ENCODE assay signal across 18 cellular contexts in the genomic region with DNA sequence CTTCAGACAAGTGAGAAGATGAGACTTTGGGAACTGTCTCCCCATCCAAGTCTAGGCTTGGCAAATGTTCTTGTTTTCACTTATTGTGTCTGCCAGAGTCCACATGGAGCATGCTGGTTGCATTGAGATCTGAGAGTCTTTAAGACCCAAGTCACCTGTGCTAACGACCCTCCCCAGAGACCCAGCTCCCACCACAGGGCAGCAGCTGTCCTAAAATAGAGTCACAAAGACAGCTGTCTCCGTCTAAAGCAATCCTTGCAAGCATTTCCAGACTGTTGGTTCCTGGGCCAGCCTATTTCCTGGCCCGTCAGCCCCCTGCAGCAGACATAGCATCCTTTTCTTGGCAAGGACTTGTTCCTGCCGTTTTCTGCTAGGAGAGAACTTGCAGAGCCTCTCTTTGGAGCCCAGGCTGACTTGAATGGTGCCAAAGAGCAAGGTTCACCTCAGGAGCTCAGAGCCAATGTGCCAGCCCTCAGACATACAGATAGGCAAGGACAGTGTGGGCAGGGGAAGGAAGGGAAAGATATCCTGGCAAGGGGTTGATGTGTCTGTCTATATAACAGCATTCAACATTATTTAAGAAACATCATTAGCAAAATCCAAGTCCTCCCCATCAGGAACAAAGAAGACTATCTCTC. TPM values are rescaled to one million over a fixed set of nuclear protein-coding genes. Genes with fewer than 3 reads are reported as not detected.
"Had no signal": no experiment of that assay in that cellular context is flagged by ENCODE, and none has a peak within 500 bp of the region (broad histone marks: within the 10 kb centered on the region; RNA-seq: fewer than 3 reads in every experiment).

No MANE protein-coding gene starts in this region.

- H3K4me1 Mint-ChIP-seq: activated B cell treated with CpG ODN at 0.5 μM for 24 hours; activated CD4-positive, alpha-beta T cell treated with anti-CD3 and anti-CD28 coated beads, Interleukin-2, amount 10 ng/mL, durations not matched to agents 24 days and 14 days; activated naive CD8-positive, alpha-beta T cell treated with anti-CD3 and anti-CD28 coated beads for 36 hours; stimulated activated memory B cell treated with anti-CD40 and anti-IgM and Interleukin-4, amounts not matched to agents 10 μg/mL and 1 μg/mL and 100 μg/mL, for 72 hours had no signal

- H3K4me3 Mint-ChIP-seq: activated B cell treated with CpG ODN at 0.5 μM for 24 hours; activated CD4-positive, alpha-beta T cell treated with anti-CD3 and anti-CD28 coated beads, Interleukin-2, amount 10 ng/mL, durations not matched to agents 24 days and 14 days; activated naive CD8-positive, alpha-beta T cell treated with anti-CD3 and anti-CD28 coated beads for 36 hours; activated T-cell treated with anti-CD3 and anti-CD28 coated beads, Interleukin-2, amount 50 U/mL, for 72 hours; stimulated activated memory B cell treated with anti-CD40 and anti-IgM and Interleukin-4, amounts not matched to agents 10 μg/mL and 1 μg/mL and 100 μg/mL, for 72 hours; T-helper 2 cell treated with Interferon-gamma antibody and Interleukin-4, amounts not matched to agents 5 μg/mL and 100 μg/mL, for 36 hours had no signal

- H3K27ac ChIP-seq: brain microvascular endothelial cell, epithelial cell of prostate, heart right ventricle, neutrophil, parathyroid adenoma, transverse colon had no signal

- H3K9me3 Mint-ChIP-seq: activated B cell treated with CpG ODN at 0.5 μM for 24 hours; activated CD4-positive, alpha-beta T cell treated with anti-CD3 and anti-CD28 coated beads, Interleukin-2, amount 10 ng/mL, durations not matched to agents 24 days and 14 days; activated naive CD8-positive, alpha-beta T cell treated with anti-CD3 and anti-CD28 coated beads for 36 hours; activated T-cell treated with anti-CD3 and anti-CD28 coated beads, Interleukin-2, amount 50 U/mL, for 72 hours; stimulated activated memory B cell treated with anti-CD40 and anti-IgM and Interleukin-4, amounts not matched to agents 10 μg/mL and 1 μg/mL and 100 μg/mL, for 72 hours; T-helper 2 cell treated with Interferon-gamma antibody and Interleukin-4, amounts not matched to agents 5 μg/mL and 100 μg/mL, for 36 hours had no signal

- H3K27ac Mint-ChIP-seq: activated B cell treated with CpG ODN at 0.5 μM for 24 hours; activated CD4-positive, alpha-beta T cell treated with anti-CD3 and anti-CD28 coated beads, Interleukin-2, amount 10 ng/mL, durations not matched to agents 24 days and 14 days; activated naive CD8-positive, alpha-beta T cell treated with anti-CD3 and anti-CD28 coated beads for 36 hours; activated T-cell treated with anti-CD3 and anti-CD28 coated beads, Interleukin-2, amount 50 U/mL, for 72 hours; stimulated activated memory B cell treated with anti-CD40 and anti-IgM and Interleukin-4, amounts not matched to agents 10 μg/mL and 1 μg/mL and 100 μg/mL, for 72 hours; T-helper 2 cell treated with Interferon-gamma antibody and Interleukin-4, amounts not matched to agents 5 μg/mL and 100 μg/mL, for 36 hours had no signal

- ATAC-seq: activated T-cell treated with anti-CD3 and anti-CD28 coated beads, Interleukin-2, amount 50 U/mL, for 72 hours; heart right ventricle; left cardiac atrium; stimulated activated memory B cell treated with anti-CD40 and anti-IgM and Interleukin-4, amounts not matched to agents 10 μg/mL and 1 μg/mL and 100 μg/mL, for 72 hours had no signal

- H3K36me3 Mint-ChIP-seq: activated naive CD8-positive, alpha-beta T cell treated with anti-CD3 and anti-CD28 coated beads for 36 hours; naive B cell; stimulated activated memory B cell treated with anti-CD40 and anti-IgM and Interleukin-4, amounts not matched to agents 10 μg/mL and 1 μg/mL and 100 μg/mL, for 72 hours had no signal

- DNase-seq: activated B cell treated with CpG ODN at 0.5 μM for 24 hours; activated CD4-positive, alpha-beta T cell treated with anti-CD3 and anti-CD28 coated beads, Interleukin-2, amount 10 ng/mL, durations not matched to agents 24 days and 14 days; activated CD8-positive, alpha-beta memory T cell treated with anti-CD3 and anti-CD28 coated beads, Interleukin-2, amount 50 U/mL, for 48 hours; activated naive CD8-positive, alpha-beta T cell treated with anti-CD3 and anti-CD28 coated beads for 36 hours; activated T-cell treated with anti-CD3 and anti-CD28 coated beads, Interleukin-2, amount 50 U/mL, for 72 hours; brain microvascular endothelial cell; dermis blood vessel endothelial cell; foreskin melanocyte; heart right ventricle; left cardiac atrium; naive B cell; transverse colon had no signal

RNA-seq across cellular contexts. Expression of gene CNTN2, which starts 1.8 kb away (rescaled TPM):
- total RNA-seq: activated B cell treated with CpG ODN at 0.5 μM for 24 hours; activated CD4-positive, alpha-beta T cell treated with anti-CD3 and anti-CD28 coated beads, Interleukin-2, amount 10 ng/mL, durations not matched to agents 24 days and 14 days; activated naive CD8-positive, alpha-beta T cell treated with anti-CD3 and anti-CD28 coated beads for 36 hours; activated T-cell treated with anti-CD3 and anti-CD28 coated beads, Interleukin-2, amount 50 U/mL, for 72 hours; dermis blood vessel endothelial cell; fibroblast of lung had no signal
